Comparison of ENCODE assay signal across 1 cellular context in genomic region chr2:283996-284794, GRCh38.
TF ChIP-seq lines count a peak whose summit lies in the region.

No MANE protein-coding gene starts in this region.

TF ChIP-seq in HepG2, 621 proteins besides CTCF, POLR2A, EP300 and RAD21:
- TF ChIP-seq PREB (CRISPR knock-in tag; IDR thresholded peaks at IDR 0.05) (no peak), POLR2G (IDR thresholded peaks at IDR 0.05; ENCODE audit: low read depth, low read length) (peak; percentile 21; the same call in 1 of the 2 replicates)
